In genomic region chr22:49052023-49052538, GRCh38 we compare ENCODE assay signal across 9 cellular contexts.
DNase-seq lines count a peak whose midpoint lies in the region; ATAC-seq and TF ChIP-seq lines count a peak whose summit lies in the region.
"Had no signal": no experiment of that assay in that cellular context is flagged by ENCODE, and none has a peak within 500 bp of the region (broad histone marks: within the 10 kb centered on the region; RNA-seq: fewer than 3 reads in every experiment).

No MANE protein-coding gene starts in this region.

- TF ChIP-seq CTCF in dorsolateral prefrontal cortex (IDR thresholded peaks at IDR 0.05 in 54 of 56, conservative IDR thresholded peaks at IDR 0.05 in 2 of 56; ENCODE audit: low read depth in 1 of 56, partially characterized antibody in 56 of 56) = no peak

- intact Hi-C loops in dorsolateral prefrontal cortex (cut with DNase I) (no loop called here), posterior vena cava (cut with DNase I) (no loop called here)

- H3K27ac ChIP-seq in dorsolateral prefrontal cortex = peak overlapping the region in 13 of 59 donors; percentile 3 to 73 (median 44)
- H3K27ac ChIP-seq in urinary bladder (ENCODE audit: low read depth) = no peak overlapping the region
- H3K27ac ChIP-seq: A549 had no signal

- H3K4me3 ChIP-seq in dorsolateral prefrontal cortex = peak overlapping the region in 50 of 59 donors; percentile 6 to 68 (median 49)
- H3K4me3 ChIP-seq in urinary bladder (ENCODE audit: low read depth, low read length) = peak overlapping the region; percentile 27
- H3K4me3 ChIP-seq: A549 had no signal

- WGBS in urinary bladder = 39% methylated on average over 36 of the region's 36 CpGs

- no peak for ATAC-seq in HG03521 (IDR thresholded peaks at IDR 0.05; ENCODE audit: unreplicated experiment)
- ATAC-seq: A549 had no signal

- H3K36me3 ChIP-seq in urinary bladder (ENCODE audit: insufficient read depth) = no peaks in the 10 kb centered on the region

- peak; percentile 7 for DNase-seq in activated T-cell treated with anti-CD3 and anti-CD28 coated beads for 1 hour (ENCODE audit: low read depth)
- no peak for DNase-seq in activated T-cell treated with anti-CD3 and anti-CD28 coated beads for 4 hours
- peak in 3 of 10 donors; percentile 36 to 61 (median 39) for DNase-seq in dorsolateral prefrontal cortex
- DNase-seq in posterior vena cava (ENCODE audit: low spot score) = peak; percentile 84
- no peak for DNase-seq in NCI-H2107 treated with DMSO at 0.1 percent for 48 hours (lab: John Stamatoyannopoulos, UW; ENCODE audit: unreplicated experiment)
- no peak for DNase-seq in HUDEP-2 (lab: John Stamatoyannopoulos, UW; ENCODE audit: unreplicated experiment in 76 of 76)

- H3K27me3 ChIP-seq in dorsolateral prefrontal cortex = peaks cover 0 to 10% (median 0%) of the 10 kb centered on the region in 45 donors

- no peaks in the 10 kb centered on the region for H3K4me1 ChIP-seq in urinary bladder (ENCODE audit: insufficient read depth)
- H3K4me1 ChIP-seq: A549 had no signal

Comparison
In these comparisons a context has a peak if more than half of its experiments do, and no peak if none do; other contexts are left out.
1. DNase-seq: peak in activated T-cell treated with anti-CD3 and anti-CD28 coated beads for 1 hour (single experiment) and posterior vena cava (single experiment); none in activated T-cell treated with anti-CD3 and anti-CD28 coated beads for 4 hours (single experiment), NCI-H2107 treated with DMSO at 0.1 percent for 48 hours (single experiment) and HUDEP-2 (0 of 76).